ENCODE assay signal across 29 cellular contexts in the genomic region with DNA sequence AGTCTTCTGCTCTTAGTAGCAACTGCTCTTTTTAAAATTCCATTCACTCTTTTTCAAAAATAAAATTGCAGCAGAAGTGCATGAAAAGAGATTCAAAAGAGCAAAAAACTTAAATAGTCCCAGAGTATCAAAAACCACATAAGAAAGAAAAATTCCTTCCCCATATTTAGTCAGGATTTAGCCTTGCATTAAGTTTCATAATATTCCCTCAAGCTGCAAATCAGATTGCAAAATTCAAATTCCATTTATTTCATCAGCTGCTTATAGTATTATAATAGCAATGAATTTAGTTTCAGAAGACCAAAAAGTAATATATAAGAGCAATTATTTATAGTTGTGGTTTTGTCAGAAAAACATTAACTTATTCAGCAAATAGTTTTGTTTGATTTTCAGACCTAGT.
DNase-seq lines count a peak whose midpoint lies in the region; ATAC-seq and TF ChIP-seq lines count a peak whose summit lies in the region.
"Had no signal": no experiment of that assay in that cellular context is flagged by ENCODE, and none has a peak within 500 bp of the region (broad histone marks: within the 10 kb centered on the region; RNA-seq: fewer than 3 reads in every experiment).

No MANE protein-coding gene starts in this region.

- H3K9ac ChIP-seq in smooth muscle cell (ENCODE audit: low read depth), result no peak overlapping the region

- POLR2A ChIA-PET in activated CD4-positive, alpha-beta T cell treated with anti-CD3 and anti-CD28 coated beads for 36 hours (lab: Charles Lee), result no interaction called here

- no peak overlapping the region for H3K4me3 ChIP-seq in astrocyte of the spinal cord (ENCODE audit: low read depth, low read length)
- no peak overlapping the region for H3K4me3 ChIP-seq in fibroblast of pulmonary artery (replicated peaks; ENCODE audit: low read depth, low read length)
- H3K4me3 ChIP-seq in smooth muscle cell, result no peak overlapping the region
- H3K4me3 ChIP-seq in esophagus muscularis mucosa, result no peak overlapping the region
- H3K4me3 ChIP-seq: adrenal gland, coronary artery, lower lobe of right lung, suprapubic skin, upper lobe of right lung had no signal

- H3K4me1 ChIP-seq in smooth muscle cell (ENCODE audit: low read depth) (no peaks in the 10 kb centered on the region), esophagus muscularis mucosa (no peaks in the 10 kb centered on the region)
- H3K4me1 ChIP-seq: adrenal gland, lower lobe of right lung, suprapubic skin, upper lobe of right lung had no signal

- in situ Hi-C loops in astrocyte of the spinal cord (cut with HindIII; ENCODE audit: low sequenced_read_pairs), result no loop called here

- no peak for ATAC-seq in activated CD4-positive, alpha-beta T cell treated with anti-CD3 and anti-CD28 coated beads for 36 hours
- ATAC-seq: activated CD8-positive, alpha-beta memory T cell treated with anti-CD3 and anti-CD28 coated beads, Interleukin-2, amount 10 ng/mL, durations not matched to agents 7 days and 5 days; activated T-cell treated with anti-CD3 and anti-CD28 coated beads, Interleukin-2, amount 50 U/mL, for 72 hours; lower lobe of right lung; right cardiac atrium; stimulated activated naive B cell treated with anti-CD40 and anti-IgM and Interleukin-4, amounts not matched to agents 10 μg/mL and 1 μg/mL and 100 μg/mL, for 72 hours; upper lobe of right lung; WTC11 had no signal

- H3K27me3 Mint-ChIP-seq in activated CD4-positive, alpha-beta T cell treated with anti-CD3 and anti-CD28 coated beads for 36 hours, result no peaks in the 10 kb centered on the region

- H3K27ac Mint-ChIP-seq in activated CD4-positive, alpha-beta T cell treated with anti-CD3 and anti-CD28 coated beads for 36 hours, result no peak overlapping the region
- H3K27ac Mint-ChIP-seq: activated CD8-positive, alpha-beta memory T cell treated with anti-CD3 and anti-CD28 coated beads, Interleukin-2, amount 10 ng/mL, durations not matched to agents 7 days and 5 days; activated T-cell treated with anti-CD3 and anti-CD28 coated beads, Interleukin-2, amount 50 U/mL, for 72 hours; nephron; stimulated activated naive B cell treated with anti-CD40 and anti-IgM and Interleukin-4, amounts not matched to agents 10 μg/mL and 1 μg/mL and 100 μg/mL, for 72 hours; WTC11 had no signal

- TF ChIP-seq POLR2A in esophagus muscularis mucosa (IDR thresholded peaks at IDR 0.05; ENCODE audit: low read depth), result no peak

- no peaks in the 10 kb centered on the region for H3F3A ChIP-seq in smooth muscle cell (ENCODE audit: low read depth)

- CTCF ChIA-PET in activated CD4-positive, alpha-beta T cell treated with anti-CD3 and anti-CD28 coated beads for 36 hours (lab: Charles Lee), result no interaction called here

- H3K9me3 ChIP-seq in smooth muscle cell (replicated peaks; ENCODE audit: low read depth) (no peaks in the 10 kb centered on the region), esophagus muscularis mucosa (peaks cover 0 to 9% (median 0%) of the 10 kb centered on the region in 4 donors)
- H3K9me3 ChIP-seq: adrenal gland, suprapubic skin, upper lobe of right lung had no signal

- H3K4me3 Mint-ChIP-seq in activated CD4-positive, alpha-beta T cell treated with anti-CD3 and anti-CD28 coated beads for 36 hours, result no peak overlapping the region
- H3K4me3 Mint-ChIP-seq: activated CD8-positive, alpha-beta memory T cell treated with anti-CD3 and anti-CD28 coated beads, Interleukin-2, amount 10 ng/mL, durations not matched to agents 7 days and 5 days; activated T-cell treated with anti-CD3 and anti-CD28 coated beads, Interleukin-2, amount 50 U/mL, for 72 hours; CD8-positive, alpha-beta memory T cell; nephron; stimulated activated naive B cell treated with anti-CD40 and anti-IgM and Interleukin-4, amounts not matched to agents 10 μg/mL and 1 μg/mL and 100 μg/mL, for 72 hours; WTC11 had no signal

- DNase-seq in EH (ENCODE audit: low read depth) (peak; percentile 74), astrocyte of the spinal cord (ENCODE audit: low read depth, low spot score) (peak; percentile 9), fibroblast of pulmonary artery (ENCODE audit: low read depth) (peak; percentile 30), smooth muscle cell (lab: John Stamatoyannopoulos, UW; ENCODE audit: unreplicated experiment) (no peak), esophagus muscularis mucosa (ENCODE audit: extremely low spot score) (no peak), germinal center (ENCODE audit: low spot score) (no peak)
- DNase-seq in activated CD4-positive, alpha-beta T cell treated with anti-CD3 and anti-CD28 coated beads for 36 hours, result no peak
- DNase-seq: activated CD8-positive, alpha-beta memory T cell treated with anti-CD3 and anti-CD28 coated beads, Interleukin-2, amount 10 ng/mL, durations not matched to agents 7 days and 5 days; activated naive CD4-positive, alpha-beta T cell treated with Interleukin-2 at 50 U/mL for 16 hours; activated T-cell treated with anti-CD3 and anti-CD28 coated beads, Interleukin-2, amount 50 U/mL, for 72 hours; adrenal gland; brain microvascular endothelial cell; CD8-positive, alpha-beta memory T cell; lower lobe of right lung; NCI-H1092 treated with DMSO at 0.1 percent for 48 hours; NCI-H187 treated with DMSO at 0.1 percent for 48 hours; NCI-H524; NK-92 treated with Interleukin-12 subunit alpha and Interleukin-12 subunit beta, amount 100 ng/mL, for 24 hours; right cardiac atrium; SHP77 treated with DMSO at 0.1 percent for 48 hours; stimulated activated CD4-positive, alpha-beta T cell treated with anti-CD3 and anti-CD28 coated beads, Interleukin-4, amount 100 ng/mL, for 4 hours; stimulated activated naive B cell treated with anti-CD40 and anti-IgM and Interleukin-4, amounts not matched to agents 10 μg/mL and 1 μg/mL and 100 μg/mL, for 72 hours; SW 1271; T-helper 9 cell; upper lobe of right lung had no signal

- H3K4me1 Mint-ChIP-seq in activated CD4-positive, alpha-beta T cell treated with anti-CD3 and anti-CD28 coated beads for 36 hours, result no peaks in the 10 kb centered on the region
- H3K4me1 Mint-ChIP-seq: activated CD8-positive, alpha-beta memory T cell treated with anti-CD3 and anti-CD28 coated beads, Interleukin-2, amount 10 ng/mL, durations not matched to agents 7 days and 5 days; CD8-positive, alpha-beta memory T cell; stimulated activated naive B cell treated with anti-CD40 and anti-IgM and Interleukin-4, amounts not matched to agents 10 μg/mL and 1 μg/mL and 100 μg/mL, for 72 hours had no signal

- intact Hi-C loops in esophagus muscularis mucosa (cut with DNase I), result no loop called here
- intact Hi-C loops in activated CD4-positive, alpha-beta T cell treated with anti-CD3 and anti-CD28 coated beads for 36 hours (cut with DNase I, micrococcal nuclease), result no loop called here

- TF ChIP-seq CTCF in astrocyte of the spinal cord (IDR thresholded peaks at IDR 0.05; ENCODE audit: low read depth, low read length), result no peak
- TF ChIP-seq CTCF in fibroblast of pulmonary artery (IDR thresholded peaks at IDR 0.05; ENCODE audit: low read length, missing control alignments), result no peak
- TF ChIP-seq CTCF in smooth muscle cell (IDR thresholded peaks at IDR 0.05; ENCODE audit: borderline replicate concordance, insufficient read depth, poor library complexity, severe bottlenecking), result no peak
- no peak for TF ChIP-seq CTCF in esophagus muscularis mucosa (IDR thresholded peaks at IDR 0.05)

- H3K4me2 ChIP-seq in smooth muscle cell, result no peak overlapping the region

- H3K9me3 Mint-ChIP-seq in activated CD4-positive, alpha-beta T cell treated with anti-CD3 and anti-CD28 coated beads for 36 hours (ENCODE audit: low read depth), result peaks cover 9% of the 10 kb centered on the region

- TF ChIP-seq EP300 in esophagus muscularis mucosa (IDR thresholded peaks at IDR 0.05), result no peak

- H3K79me2 ChIP-seq in smooth muscle cell (ENCODE audit: low read depth), result no peaks in the 10 kb centered on the region

- H4K20me1 ChIP-seq in smooth muscle cell (ENCODE audit: low read depth), result no peaks in the 10 kb centered on the region

- peak overlapping the region; percentile 46 for H2AFZ ChIP-seq in smooth muscle cell (ENCODE audit: low read depth)

- H3K36me3 Mint-ChIP-seq in activated CD4-positive, alpha-beta T cell treated with anti-CD3 and anti-CD28 coated beads for 36 hours (ENCODE audit: low read depth), result no peaks in the 10 kb centered on the region
- H3K36me3 Mint-ChIP-seq: activated CD8-positive, alpha-beta memory T cell treated with anti-CD3 and anti-CD28 coated beads, Interleukin-2, amount 10 ng/mL, durations not matched to agents 7 days and 5 days had no signal

- no peak overlapping the region for H3K27ac ChIP-seq in smooth muscle cell (ENCODE audit: low read depth)
- H3K27ac ChIP-seq in esophagus muscularis mucosa (replicated peaks in 1 of 4), result no peak overlapping the region
- H3K27ac ChIP-seq: adrenal gland, brain microvascular endothelial cell, coronary artery, lower lobe of right lung, suprapubic skin, upper lobe of right lung had no signal

- no peaks in the 10 kb centered on the region for H3K36me3 ChIP-seq in smooth muscle cell (ENCODE audit: low read depth)
- no peaks in the 10 kb centered on the region for H3K36me3 ChIP-seq in esophagus muscularis mucosa
- H3K36me3 ChIP-seq: adrenal gland, brain microvascular endothelial cell, lower lobe of right lung, suprapubic skin, upper lobe of right lung had no signal

- no peaks in the 10 kb centered on the region for H3K27me3 ChIP-seq in smooth muscle cell (ENCODE audit: low read depth)
- no peaks in the 10 kb centered on the region for H3K27me3 ChIP-seq in esophagus muscularis mucosa
- H3K27me3 ChIP-seq: adrenal gland, brain microvascular endothelial cell, suprapubic skin, upper lobe of right lung had no signal

Comparison
In these comparisons a context has a peak if more than half of its experiments do, and no peak if none do; other contexts are left out.
1. DNase-seq: peak in EH (single experiment), astrocyte of the spinal cord (single experiment) and fibroblast of pulmonary artery (single experiment); none in smooth muscle cell (single experiment), esophagus muscularis mucosa (single experiment), activated CD4-positive, alpha-beta T cell treated with anti-CD3 and anti-CD28 coated beads for 36 hours (single experiment) and germinal center (single experiment).